Comparison of ENCODE assay signal across 38 cellular contexts in the genomic region with DNA sequence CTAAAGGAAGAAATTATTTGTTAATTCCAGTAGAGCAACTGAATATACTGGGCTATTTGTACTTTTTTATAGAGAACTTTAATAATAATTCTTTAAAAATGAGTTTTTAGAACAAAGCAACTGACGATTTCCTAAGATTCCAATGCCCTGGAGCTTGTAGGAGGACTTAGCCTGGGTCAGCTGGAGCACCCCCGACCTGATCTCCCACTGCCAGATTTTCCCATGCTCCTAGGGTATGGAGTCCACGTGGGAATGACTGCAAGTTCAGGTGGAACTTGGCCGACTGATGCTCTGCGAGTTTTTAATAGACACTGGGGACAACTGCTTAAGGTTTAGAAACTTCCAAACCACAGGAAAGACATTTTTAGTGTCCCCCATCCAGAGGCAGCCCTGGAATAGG. TPM values are rescaled to one million over a fixed set of nuclear protein-coding genes. Genes with fewer than 3 reads are reported as not detected.
"Had no signal": no experiment of that assay in that cellular context is flagged by ENCODE, and none has a peak within 500 bp of the region (broad histone marks: within the 10 kb centered on the region; RNA-seq: fewer than 3 reads in every experiment).

No MANE protein-coding gene starts in this region.

- H3K4me1 ChIP-seq: adrenal gland, breast epithelium had no signal

- H3K4me3 ChIP-seq: adrenal gland, body of pancreas, breast epithelium had no signal

- DNase-seq: activated B cell treated with CpG ODN at 0.5 μM for 24 hours; activated CD4-positive, alpha-beta memory T cell treated with anti-CD3 and anti-CD28 coated beads for 36 hours; activated CD4-positive, alpha-beta T cell treated with anti-CD3 and anti-CD28 coated beads for 4 hours; activated CD4-positive, alpha-beta T cell treated with anti-CD3 and anti-CD28 coated beads, Interleukin-2, amount 10 ng/mL, durations not matched to agents 24 days and 14 days; activated CD4-positive, alpha-beta T cell treated with anti-CD3 and anti-CD28 coated beads, Interleukin-2, amount 50 U/mL, for 1 hour; activated CD4-positive, alpha-beta T cell treated with anti-CD3 and anti-CD28 coated beads, Interleukin-2, amount 50 U/mL, for 4 hours; activated CD4-positive, CD25-positive, alpha-beta regulatory T cell treated with anti-CD3 and anti-CD28 coated beads, Interleukin-2, amount 50 U/mL, for 72 hours; activated CD8-positive, alpha-beta memory T cell treated with anti-CD3 and anti-CD28 coated beads, Interleukin-2, amount 50 U/mL, for 4 hours; activated CD8-positive, alpha-beta T cell treated with anti-CD3 and anti-CD28 coated beads for 36 hours; activated effector memory CD4-positive, alpha-beta T cell treated with anti-CD3 and anti-CD28 coated beads, Interleukin-2, amount 50 U/mL, for 16 hours; activated gamma-delta T cell treated with Interleukin-2 at 50 U/mL for 16 hours; activated naive CD4-positive, alpha-beta T cell; activated naive CD4-positive, alpha-beta T cell treated with anti-CD3 and anti-CD28 coated beads for 36 hours; activated naive CD4-positive, alpha-beta T cell treated with anti-CD3 and anti-CD28 coated beads, Interleukin-2, amount 50 U/mL, for 16 hours; activated naive CD8-positive, alpha-beta T cell treated with anti-CD3 and anti-CD28 coated beads for 36 hours; activated T-cell treated with anti-CD3 and anti-CD28 coated beads for 4 hours; activated T-cell treated with anti-CD3 and anti-CD28 coated beads, Interleukin-2, amount 50 U/mL, for 1 hour; activated T-cell treated with anti-CD3 and anti-CD28 coated beads, Interleukin-2, amount 50 U/mL, for 4 hours; activated T-cell treated with anti-CD3 and anti-CD28 coated beads, Interleukin-2, amount 50 U/mL, for 72 hours; adrenal gland; amniotic stem cell; aorta; body of pancreas; brain microvascular endothelial cell; caudate nucleus; cerebellar nuclear complex; T-helper 17 cell; T1000 had no signal

- H3K27me3 ChIP-seq: adrenal gland, body of pancreas, brain microvascular endothelial cell had no signal

- H3K9me3 ChIP-seq: adrenal gland, body of pancreas, breast epithelium had no signal

- H3K27ac ChIP-seq: adrenal gland, body of pancreas, brain microvascular endothelial cell, breast epithelium, VCaP had no signal

- H3K36me3 ChIP-seq: adrenal gland, brain microvascular endothelial cell, breast epithelium had no signal

RNA-seq across cellular contexts. Expression of a gene that starts 25.5 kb away (rescaled TPM):
- total RNA-seq: activated B cell treated with CpG ODN at 0.5 μM for 24 hours; activated CD4-positive, alpha-beta memory T cell treated with anti-CD3 and anti-CD28 coated beads for 36 hours; activated CD4-positive, alpha-beta T cell treated with anti-CD3 and anti-CD28 coated beads, Interleukin-2, amount 10 ng/mL, durations not matched to agents 24 days and 14 days; activated CD8-positive, alpha-beta memory T cell treated with anti-CD3 and anti-CD28 coated beads for 36 hours; activated CD8-positive, alpha-beta T cell treated with anti-CD3 and anti-CD28 coated beads for 36 hours; activated naive CD4-positive, alpha-beta T cell treated with anti-CD3 and anti-CD28 coated beads for 36 hours; activated naive CD4-positive, alpha-beta T cell treated with anti-CD3 and anti-CD28 coated beads, Interleukin-2, amount 50 U/mL, for 72 hours; activated naive CD8-positive, alpha-beta T cell treated with anti-CD3 and anti-CD28 coated beads for 36 hours; activated T-cell treated with anti-CD3 and anti-CD28 coated beads, Interleukin-2, amount 50 U/mL, for 4 hours; activated T-cell treated with anti-CD3 and anti-CD28 coated beads, Interleukin-2, amount 50 U/mL, for 72 hours; activated T-helper 1 cell treated with anti-CD3 and anti-CD28 coated beads, Interleukin-12 subunit alpha, Interleukin-12 subunit beta, Interleukin-2, Interleukin-4 antibody, amounts not matched to agents 30 ng/mL and 10 ng/mL and 1 ng/mL, durations not matched to agents 14 hours and 24 hours and 36 hours; activated T-helper 17 cell treated with anti-CD3 and anti-CD28 coated beads, Interleukin-2, amount 50 U/mL, for 72 hours; adrenal gland; aorta; astrocyte; breast epithelium; chondrocyte; T-helper 1 cell treated with Interleukin-12 subunit alpha and Interleukin-12 subunit beta and Interleukin-4 antibody, amounts not matched to agents 30 ng/mL and 1 ng/mL, for 36 hours; T-helper 17 cell; T-helper 2 cell treated with Interferon-gamma antibody and Interleukin-4, amounts not matched to agents 100 ng/mL and 5 ng/mL, for 36 hours had no signal
